In genomic region chr14:105087963-105088811, GRCh38 we compare ENCODE assay signal across 8 cellular contexts. TPM values are rescaled to one million over a fixed set of nuclear protein-coding genes. Genes with fewer than 3 reads are reported as not detected.
DNase-seq lines count a peak whose midpoint lies in the region; ATAC-seq and TF ChIP-seq lines count a peak whose summit lies in the region.

No MANE protein-coding gene starts in this region.

- peaks cover 5% of the 10 kb centered on the region; the same call in 1 of the 2 replicates for H4K20me1 ChIP-seq in OCI-LY3 (ENCODE audit: insufficient read depth, low read length)

- DNase-seq in endodermal cell, result peak; percentile 89
- no peak for DNase-seq in natural killer cell
- no peak for DNase-seq in effector CD8-positive, alpha-beta T cell (lab: John Stamatoyannopoulos, UW)
- no peak for DNase-seq in germinal center (ENCODE audit: low spot score)

- intact Hi-C loops in natural killer cell (cut with micrococcal nuclease), result loop anchor here (2.0 kb wide), 1 partner anchor 23 kb away; the partner anchor contains the start of gene GPR132

- H3K27me3 Mint-ChIP-seq in endodermal cell (ENCODE audit: insufficient read depth), result peaks cover 36% of the 10 kb centered on the region
- peaks cover 0 to 6% of the 10 kb centered on the region in 2 donors for H3K27me3 Mint-ChIP-seq in natural killer cell (ENCODE audit: low read depth in 2 of 2)

- peak overlapping the region; percentile 57; the same call in 1 of the 2 replicates for H3K9ac ChIP-seq in ES-I3 (ENCODE audit: low read depth, low read length)
- H3K9ac ChIP-seq in OCI-LY3 (ENCODE audit: low read length), result peak overlapping the region; percentile 86
- no peak overlapping the region for H3K9ac ChIP-seq in endodermal cell (ENCODE audit: extremely low read depth, low read length, poor library complexity, severe bottlenecking)

- H3K4me1 ChIP-seq in ES-I3 (ENCODE audit: insufficient read depth, low read length), result peaks cover 12% of the 10 kb centered on the region; the same call in 1 of the 2 replicates
- peaks cover 34% of the 10 kb centered on the region for H3K4me1 ChIP-seq in OCI-LY3 (ENCODE audit: low read length)
- peaks cover 10% of the 10 kb centered on the region for H3K4me1 ChIP-seq in endodermal cell (ENCODE audit: control insufficient read depth, insufficient read depth, low read length)

- H3K4me3 Mint-ChIP-seq in endodermal cell (peak overlapping the region; percentile 54), natural killer cell (peak overlapping the region; percentile 70)

- TF ChIP-seq CTCF in OCI-LY3 (IDR thresholded peaks at IDR 0.05; ENCODE audit: low read depth, low read length) (no peak), endodermal cell (conservative IDR thresholded peaks at IDR 0.05) (no peak), natural killer cell (IDR thresholded peaks at IDR 0.05) (no peak)

- H3K27ac ChIP-seq in OCI-LY3 (ENCODE audit: low read length), result no peak overlapping the region
- H3K27ac ChIP-seq in endodermal cell (ENCODE audit: low read depth, low read length), result no peak overlapping the region

- peak overlapping the region; percentile 93 for H3K4me2 ChIP-seq in OCI-LY3 (ENCODE audit: low read length)

- H3K9me3 ChIP-seq in ES-I3 (ENCODE audit: control insufficient read depth, insufficient read depth, low read length) (no peaks in the 10 kb centered on the region), OCI-LY3 (ENCODE audit: insufficient read depth, low read length) (no peaks in the 10 kb centered on the region), endodermal cell (ENCODE audit: control insufficient read depth, low read length) (no peaks in the 10 kb centered on the region)

- H3K4me1 Mint-ChIP-seq in endodermal cell (peaks cover 18% of the 10 kb centered on the region), natural killer cell (peaks cover 7 to 45% of the 10 kb centered on the region in 2 donors)

- 8 to 19% methylated on average over 30 to 43 of the region's 44 CpGs for WGBS in endodermal cell (ENCODE audit: insufficient coverage in 1 of 2, insufficient read length in 1 of 2), 2 experiments

- H3K27ac Mint-ChIP-seq in endodermal cell (no peak overlapping the region), natural killer cell (no peak overlapping the region)

- no peak overlapping the region for H2AFZ ChIP-seq in OCI-LY3 (ENCODE audit: low read depth, low read length)

- H3K36me3 ChIP-seq in ES-I3 (ENCODE audit: insufficient read depth, low read length), result no peaks in the 10 kb centered on the region
- no peaks in the 10 kb centered on the region for H3K36me3 ChIP-seq in OCI-LY3 (replicated peaks; ENCODE audit: low read depth, low read length)
- H3K36me3 ChIP-seq in endodermal cell (ENCODE audit: control insufficient read depth, insufficient read depth, low read length), result no peaks in the 10 kb centered on the region

- H3K4me3 ChIP-seq in OCI-LY3 (ENCODE audit: low read length) (peak overlapping the region; percentile 79), endodermal cell (ENCODE audit: low read length) (peak overlapping the region; percentile 56)

- H3K79me2 ChIP-seq in OCI-LY3 (ENCODE audit: low read length), result no peaks in the 10 kb centered on the region

- H3K9me3 Mint-ChIP-seq in endodermal cell, result no peaks in the 10 kb centered on the region
- H3K9me3 Mint-ChIP-seq in natural killer cell, result no peaks in the 10 kb centered on the region

- no peaks in the 10 kb centered on the region for H3K36me3 Mint-ChIP-seq in endodermal cell (ENCODE audit: low read depth)
- H3K36me3 Mint-ChIP-seq in natural killer cell, result no peaks in the 10 kb centered on the region

- no peak for ATAC-seq in natural killer cell
- no peak for ATAC-seq in HG03378 (IDR thresholded peaks at IDR 0.05; ENCODE audit: unreplicated experiment)
- no peak for ATAC-seq in HG03565 (IDR thresholded peaks at IDR 0.05; ENCODE audit: unreplicated experiment)

- H3K27me3 ChIP-seq in OCI-LY3 (ENCODE audit: low read depth, low read length) (no peaks in the 10 kb centered on the region), endodermal cell (ENCODE audit: control insufficient read depth, insufficient read depth, low read length, poor library complexity, severe bottlenecking) (peaks cover 15% of the 10 kb centered on the region)

RNA-seq across cellular contexts. Expression of gene GPR132, which starts 23.0 kb away (rescaled TPM):
- total RNA-seq in endodermal cell (1 to 10 TPM in 1 of 2 donors, under 1 TPM in 1; 0.27 to 3.3 TPM), natural killer cell (10 to 100 TPM; 18.2 to 30.3 (median 26.7) TPM)
- polyA plus RNA-seq in endodermal cell (2013, experiment 1 of 2), result 0.25 TPM
- 0.08 TPM for polyA plus RNA-seq in endodermal cell (2013, experiment 2 of 2)

Comparison
In these comparisons a context has a peak if more than half of its experiments do, and no peak if none do; other contexts are left out.
1. RNA of gene GPR132, which starts 23.0 kb away (total RNA-seq): 18.2 to 30.3 TPM in natural killer cell; 0.27 to 3.3 TPM in endodermal cell; every median in the first group is over 4 times any median in the second.